Comparison of ENCODE assay signal across 1 cellular context in genomic region chr14:21118933-21119332, GRCh38.
TF ChIP-seq lines count a peak whose summit lies in the region.

No MANE protein-coding gene starts in this region.

TF ChIP-seq in HepG2, 621 proteins besides CTCF, POLR2A, EP300 and RAD21:
- TF ChIP-seq RXRB (CRISPR knock-in tag; IDR thresholded peaks at IDR 0.05; ENCODE audit: borderline replicate concordance) (peak; percentile 51; the same call in 1 of the 2 replicates), HBP1 (CRISPR knock-in tag; IDR thresholded peaks at IDR 0.05; ENCODE audit: low read depth) (no peak), ZNF235 (CRISPR knock-in tag; IDR thresholded peaks at IDR 0.05; ENCODE audit: borderline replicate concordance) (no peak), GFI1 (CRISPR knock-in tag; IDR thresholded peaks at IDR 0.05; ENCODE audit: borderline replicate concordance) (no peak), ATF3 (CRISPR knock-in tag; IDR thresholded peaks at IDR 0.05) (no peak), SALL1 (CRISPR knock-in tag; IDR thresholded peaks at IDR 0.05) (peak; percentile 47; the same call in 1 of the 2 replicates), CCAR2 (optimal IDR thresholded peaks at IDR 0.05; ENCODE audit: low read depth, low read length) (no peak), RARA (CRISPR knock-in tag; IDR thresholded peaks at IDR 0.05) (peak; percentile 53), SYNCRIP (IDR thresholded peaks at IDR 0.05; ENCODE audit: insufficient read depth, low read depth, low read length) (no peak), GTF3A (CRISPR knock-in tag; conservative IDR thresholded peaks at IDR 0.05) (no peak), HNF4A (CRISPR knock-in tag; IDR thresholded peaks at IDR 0.05) (peak; percentile 51; the same call in 1 of the 2 replicates), SCMH1 (CRISPR knock-in tag; IDR thresholded peaks at IDR 0.05; ENCODE audit: borderline replicate concordance) (no peak), SNAI1 (CRISPR knock-in tag; IDR thresholded peaks at IDR 0.05; ENCODE audit: borderline replicate concordance) (no peak), CERS6 (CRISPR knock-in tag; IDR thresholded peaks at IDR 0.05) (no peak), NR2F6 (IDR thresholded peaks at IDR 0.05) (peak; percentile 79), NR2F6 (CRISPR knock-in tag; IDR thresholded peaks at IDR 0.05) (peak; percentile 79), HNF1B (CRISPR knock-in tag; IDR thresholded peaks at IDR 0.05) (no peak), THRA (CRISPR knock-in tag; IDR thresholded peaks at IDR 0.05; ENCODE audit: borderline replicate concordance) (peak; percentile 83; the same call in 1 of the 2 replicates), ZNF331 (CRISPR knock-in tag; IDR thresholded peaks at IDR 0.05) (no peak), ZNF83 (CRISPR knock-in tag; IDR thresholded peaks at IDR 0.05; ENCODE audit: borderline replicate concordance) (no peak), ZNF383 (CRISPR knock-in tag; IDR thresholded peaks at IDR 0.05; ENCODE audit: borderline replicate concordance) (no peak), NCOA2 (CRISPR knock-in tag; IDR thresholded peaks at IDR 0.05) (0 out of 2 replicates have a peak, but pooled peaks have one; percentile 29), MTA3 (CRISPR knock-in tag; IDR thresholded peaks at IDR 0.05) (no peak), CHD2 (IDR thresholded peaks at IDR 0.05; ENCODE audit: low read depth, low read length) (no peak), RXRA (CRISPR knock-in tag; IDR thresholded peaks at IDR 0.05) (peak; percentile 47; the same call in 1 of the 2 replicates), NFIB (CRISPR knock-in tag; IDR thresholded peaks at IDR 0.05; ENCODE audit: borderline replicate concordance) (no peak), ZNF343 (CRISPR knock-in tag; IDR thresholded peaks at IDR 0.05) (no peak), HMG20B (CRISPR knock-in tag; conservative IDR thresholded peaks at IDR 0.05) (no peak), HNF4G (IDR thresholded peaks at IDR 0.05; ENCODE audit: borderline replicate concordance, low read depth, low read length) (0 out of 2 replicates have a peak, but pooled peaks have one; percentile 10), HNF4G (CRISPR knock-in tag; IDR thresholded peaks at IDR 0.05; ENCODE audit: borderline replicate concordance, low read depth) (no peak), ZNF234 (CRISPR knock-in tag; conservative IDR thresholded peaks at IDR 0.05) (no peak), NR2C2 (CRISPR knock-in tag; IDR thresholded peaks at IDR 0.05; ENCODE audit: borderline replicate concordance) (peak; percentile 49; the same call in 1 of the 2 replicates), NR2F1 (CRISPR knock-in tag; IDR thresholded peaks at IDR 0.05) (peak; percentile 51 to 65; a peak in 3 of 4 replicates), CREB1 (IDR thresholded peaks at IDR 0.05) (no peak), CREB1 (CRISPR knock-in tag; IDR thresholded peaks at IDR 0.05) (no peak), ZNF737 (CRISPR knock-in tag; IDR thresholded peaks at IDR 0.05; ENCODE audit: borderline replicate concordance) (no peak), TFDP2 (CRISPR knock-in tag; IDR thresholded peaks at IDR 0.05) (no peak), ZSCAN21 (CRISPR knock-in tag; IDR thresholded peaks at IDR 0.05; ENCODE audit: borderline replicate concordance) (no peak), THYN1 (CRISPR knock-in tag; IDR thresholded peaks at IDR 0.05; ENCODE audit: borderline replicate concordance, low read depth) (no peak), GATAD2A (CRISPR knock-in tag; IDR thresholded peaks at IDR 0.05) (peak; percentile 36; the same call in 1 of the 2 replicates), ZNF557 (CRISPR knock-in tag; IDR thresholded peaks at IDR 0.05) (no peak), TBX3 (IDR thresholded peaks at IDR 0.05; ENCODE audit: borderline replicate concordance) (no peak), MBNL3 (CRISPR knock-in tag; conservative IDR thresholded peaks at IDR 0.05) (no peak), CCDC6 (CRISPR knock-in tag; IDR thresholded peaks at IDR 0.05) (no peak), ZNF34 (CRISPR knock-in tag; IDR thresholded peaks at IDR 0.05; ENCODE audit: borderline replicate concordance) (no peak), ZFP62 (CRISPR knock-in tag; IDR thresholded peaks at IDR 0.05) (no peak), TFAP4 (IDR thresholded peaks at IDR 0.05; ENCODE audit: borderline replicate concordance, low read depth) (peak; percentile 28; the same call in 1 of the 2 replicates), ZFP36 (IDR thresholded peaks at IDR 0.05; ENCODE audit: borderline replicate concordance, low read depth, low read length, partially characterized antibody) (no peak), ZC3H4 (CRISPR knock-in tag; IDR thresholded peaks at IDR 0.05; ENCODE audit: borderline replicate concordance) (no peak), POGZ (CRISPR knock-in tag; IDR thresholded peaks at IDR 0.05) (no peak), ZFY (CRISPR knock-in tag; IDR thresholded peaks at IDR 0.05) (no peak), CEBPG (CRISPR knock-in tag; IDR thresholded peaks at IDR 0.05) (peak; percentile 76), PITX1 (CRISPR knock-in tag; IDR thresholded peaks at IDR 0.05) (no peak), MAFG (CRISPR knock-in tag; IDR thresholded peaks at IDR 0.05) (no peak), ARID5B (CRISPR knock-in tag; IDR thresholded peaks at IDR 0.05) (peak; percentile 48; the same call in 1 of the 2 replicates), RBM22 (optimal IDR thresholded peaks at IDR 0.05; ENCODE audit: low read length) (no peak), RORA (CRISPR knock-in tag; IDR thresholded peaks at IDR 0.05) (no peak), ZNF841 (CRISPR knock-in tag; IDR thresholded peaks at IDR 0.05; ENCODE audit: borderline replicate concordance) (no peak), CEBPB (IDR thresholded peaks at IDR 0.05; ENCODE audit: borderline replicate concordance, low read depth, low read length) (peak; percentile 81; the same call in 1 of the 2 replicates), FOXA3 (CRISPR knock-in tag; IDR thresholded peaks at IDR 0.05) (peak; percentile 14; the same call in 1 of the 2 replicates), IRF2 (CRISPR knock-in tag; IDR thresholded peaks at IDR 0.05) (no peak), SKI (IDR thresholded peaks at IDR 0.05; ENCODE audit: partially characterized antibody) (no peak), RARG (CRISPR knock-in tag; IDR thresholded peaks at IDR 0.05; ENCODE audit: low read depth) (no peak), ZFAT (CRISPR knock-in tag; conservative IDR thresholded peaks at IDR 0.05) (no peak), XBP1 (CRISPR knock-in tag; IDR thresholded peaks at IDR 0.05) (no peak)
